ENCODE assay signal across 14 cellular contexts in the genomic region with DNA sequence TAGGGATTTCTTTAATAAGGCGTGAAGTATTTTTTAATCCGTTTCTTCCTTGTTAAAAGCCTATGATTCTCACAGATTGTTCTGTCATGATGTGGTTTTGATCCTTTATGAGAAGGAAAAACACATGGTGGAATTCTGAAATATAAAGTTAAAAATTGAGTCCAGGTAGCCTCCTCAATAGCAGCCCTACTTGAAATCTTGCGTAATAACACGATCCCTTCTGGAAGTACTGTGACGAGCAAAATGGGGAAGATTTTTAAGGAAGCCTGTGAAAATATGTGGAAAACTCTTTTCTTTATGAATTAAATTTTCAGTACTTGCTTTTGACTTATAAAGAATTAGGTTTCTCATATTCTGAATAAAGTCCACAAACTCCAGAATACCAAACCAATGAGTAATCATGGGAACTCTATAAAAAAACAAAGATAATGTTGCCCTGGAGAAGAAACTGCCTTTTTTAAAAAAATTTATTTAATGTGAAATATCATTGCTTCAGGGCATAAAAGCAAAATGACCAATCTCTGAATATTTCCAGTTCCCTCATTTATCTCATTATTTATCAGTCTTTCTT.
A peak's percentile ranks its signal among the peaks of the same experiment; 100 is the strongest.
DNase-seq lines count a peak whose midpoint lies in the region; ATAC-seq and TF ChIP-seq lines count a peak whose summit lies in the region.
"Had no signal": no experiment of that assay in that cellular context is flagged by ENCODE, and none has a peak within 500 bp of the region (broad histone marks: within the 10 kb centered on the region; RNA-seq: fewer than 3 reads in every experiment).

No MANE protein-coding gene starts in this region.

- H3K27ac ChIP-seq in gastroesophageal sphincter (peak overlapping the region in 3 of 4 donors; percentile 7 to 56 (median 51)), skeletal muscle tissue (ENCODE audit: low read depth, low read length) (peak overlapping the region; percentile 34)
- H3K27ac ChIP-seq: epithelial cell of prostate had no signal

- in situ Hi-C loops in astrocyte of the cerebellum (cut with HindIII; ENCODE audit: low sequenced_read_pairs) = no loop called here

- TF ChIP-seq CTCF in astrocyte of the cerebellum (IDR thresholded peaks at IDR 0.05; ENCODE audit: low read depth, low read length, missing control alignments) (no peak), gastroesophageal sphincter (IDR thresholded peaks at IDR 0.05) (no peak)

- H3K4me1 ChIP-seq in gastroesophageal sphincter (no peaks in the 10 kb centered on the region), skeletal muscle tissue (ENCODE audit: control insufficient read depth in 3 of 3, insufficient read depth in 3 of 3, low read length in 3 of 3) (peaks cover 0 to 8% (median 0%) of the 10 kb centered on the region in 3 donors)

- TF ChIP-seq EP300 in gastroesophageal sphincter (IDR thresholded peaks at IDR 0.05) = no peak

- H3K27me3 ChIP-seq in gastroesophageal sphincter (no peaks in the 10 kb centered on the region), skeletal muscle tissue (ENCODE audit: control insufficient read depth in 3 of 3, insufficient read depth in 3 of 3, low read length in 3 of 3) (no peaks in the 10 kb centered on the region)

- H3K36me3 ChIP-seq in gastroesophageal sphincter (no peaks in the 10 kb centered on the region), skeletal muscle tissue (ENCODE audit: control insufficient read depth in 3 of 3, insufficient read depth in 3 of 3, low read length in 3 of 3) (no peaks in the 10 kb centered on the region)

- 45 to 60% methylated on average over 5 of the region's 5 CpGs for WGBS in gastroesophageal sphincter (ENCODE audit: low coverage in 1 of 2), 2 donors

- no peak overlapping the region for H3K9ac ChIP-seq in skeletal muscle tissue (ENCODE audit: low read depth in 1 of 3, low read length in 3 of 3)

- no peak for TF ChIP-seq POLR2A in gastroesophageal sphincter (IDR thresholded peaks at IDR 0.05)

- DNase-seq in HCEC 1CT = peak; percentile 27
- DNase-seq in astrocyte of the cerebellum (ENCODE audit: low read depth) = peak; percentile 31
- DNase-seq in NCI-H2227 (lab: John Stamatoyannopoulos, UW; ENCODE audit: unreplicated experiment) = no peak
- no peak for DNase-seq in middle frontal gyrus (ENCODE audit: extremely low spot score, low spot score)
- DNase-seq: activated T-cell treated with anti-CD3 and anti-CD28 coated beads, Interleukin-2, amount 50 U/mL, for 4 hours; NCI-H1092; NCI-H526 treated with DMSO at 0.1 percent for 48 hours; stimulated activated CD4-positive, alpha-beta T cell treated with anti-CD3 and anti-CD28 coated beads, Interleukin-2, amount 100 ng/mL, for 48 hours; stimulated activated naive CD8-positive, alpha-beta T cell treated with anti-CD3 and anti-CD28 coated beads, Interleukin-15, Interleukin-2, amounts not matched to agents 100 U/mL and 50 U/mL, for 24 hours had no signal

- ATAC-seq in gastroesophageal sphincter (no peak), GM19035 (IDR thresholded peaks at IDR 0.05; ENCODE audit: unreplicated experiment) (no peak), GM21381 (IDR thresholded peaks at IDR 0.05; ENCODE audit: unreplicated experiment) (no peak)
- ATAC-seq: activated T-cell treated with anti-CD3 and anti-CD28 coated beads, Interleukin-2, amount 50 U/mL, for 4 hours; stimulated activated naive CD8-positive, alpha-beta T cell treated with anti-CD3 and anti-CD28 coated beads, Interleukin-15, Interleukin-2, amounts not matched to agents 100 U/mL and 50 U/mL, for 24 hours had no signal

- H3K9me3 ChIP-seq in gastroesophageal sphincter = no peaks in the 10 kb centered on the region
- no peaks in the 10 kb centered on the region for H3K9me3 ChIP-seq in skeletal muscle tissue (ENCODE audit: control insufficient read depth in 3 of 3, low read length in 3 of 3)

- H3K4me3 ChIP-seq in astrocyte of the cerebellum (ENCODE audit: low read depth, low read length) (no peak overlapping the region), gastroesophageal sphincter (no peak overlapping the region), skeletal muscle tissue (ENCODE audit: low read length in 3 of 3) (no peak overlapping the region)

Comparison
In these comparisons a context has a peak if more than half of its experiments do, and no peak if none do; other contexts are left out.
1. DNase-seq: peak in HCEC 1CT (single experiment) and astrocyte of the cerebellum (single experiment); none in NCI-H2227 (single experiment) and middle frontal gyrus (single experiment).